Comparison of ENCODE assay signal across 23 cellular contexts in the genomic region with DNA sequence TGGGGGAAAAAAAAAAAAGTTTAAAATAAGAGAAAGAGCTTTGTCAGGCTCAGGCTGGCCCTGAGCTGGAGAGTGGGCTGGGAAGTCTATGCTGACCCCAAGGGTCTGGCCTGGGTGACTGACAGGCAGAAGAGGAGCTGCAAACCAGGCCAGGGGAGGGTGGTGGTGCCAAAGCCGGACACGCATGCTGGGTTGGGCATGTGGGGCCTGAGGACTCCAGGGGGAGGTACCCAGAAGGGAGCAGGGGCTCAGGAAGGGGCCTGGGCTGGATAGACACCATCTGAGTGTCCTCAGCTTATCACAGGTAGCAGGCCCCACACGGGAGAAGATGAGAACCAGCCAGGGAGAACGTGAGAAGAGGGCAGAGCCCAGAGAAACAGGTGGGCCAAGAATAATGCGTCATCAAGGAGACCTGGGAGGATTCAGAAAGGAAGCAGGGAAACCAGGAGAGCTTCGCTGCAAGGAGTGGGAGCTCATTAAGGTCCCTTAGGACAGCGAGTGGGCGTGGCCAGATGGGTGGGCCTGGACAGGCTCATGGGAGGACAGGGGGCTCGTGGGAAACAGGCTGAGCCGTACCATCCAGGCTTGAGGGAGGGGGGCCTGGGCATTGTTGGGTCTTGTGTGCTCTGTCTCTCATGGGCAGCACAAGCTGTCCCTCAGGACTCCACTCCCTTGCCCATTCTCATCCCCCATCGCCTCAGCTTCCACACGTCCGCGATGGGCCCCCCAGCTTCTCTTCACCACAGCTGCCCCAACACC. TPM values are rescaled to one million over a fixed set of nuclear protein-coding genes. Genes with fewer than 3 reads are reported as not detected.
DNase-seq lines count a peak whose midpoint lies in the region; ATAC-seq and TF ChIP-seq lines count a peak whose summit lies in the region.
"Had no signal": no experiment of that assay in that cellular context is flagged by ENCODE, and none has a peak within 500 bp of the region (broad histone marks: within the 10 kb centered on the region; RNA-seq: fewer than 3 reads in every experiment).

No MANE protein-coding gene starts in this region.

- H3K4me1 ChIP-seq in left ventricle myocardium inferior (peaks cover 97% of the 10 kb centered on the region), esophagus muscularis mucosa (peaks cover 80 to 90% (median 83%) of the 10 kb centered on the region in 4 donors), sigmoid colon (peaks cover 0 to 74% (median 71%) of the 10 kb centered on the region in 4 donors), uterus (peaks cover 16 to 17% of the 10 kb centered on the region in 2 donors)

- no peak overlapping the region for H3K27ac Mint-ChIP-seq in activated CD4-positive, alpha-beta memory T cell treated with anti-CD3 and anti-CD28 coated beads for 36 hours
- H3K27ac Mint-ChIP-seq: activated naive CD8-positive, alpha-beta T cell treated with anti-CD3 and anti-CD28 coated beads for 36 hours; CD4-positive, alpha-beta T cell; memory B cell had no signal

- TF ChIP-seq EP300 in esophagus muscularis mucosa (IDR thresholded peaks at IDR 0.05) (no peak), sigmoid colon (IDR thresholded peaks at IDR 0.05) (no peak)

- H3K4me1 Mint-ChIP-seq in activated CD4-positive, alpha-beta memory T cell treated with anti-CD3 and anti-CD28 coated beads for 36 hours (ENCODE audit: low read depth) = no peaks in the 10 kb centered on the region
- H3K4me1 Mint-ChIP-seq: memory B cell had no signal

- intact Hi-C loops in left ventricle myocardium inferior (cut with micrococcal nuclease) (no loop called here), left cardiac atrium (cut with DNase I) (no loop called here), esophagus muscularis mucosa (cut with DNase I) (no loop called here), sigmoid colon (cut with DNase I) (loop anchor here (5.0 kb wide), 1 partner anchor 75 kb away; no protein-coding TSS in a partner anchor), uterus (cut with DNase I; ENCODE audit: low total_unique reads) (no loop called here)
- intact Hi-C loops in activated CD4-positive, alpha-beta memory T cell treated with anti-CD3 and anti-CD28 coated beads for 36 hours (cut with micrococcal nuclease) = no loop called here

- POLR2A ChIA-PET in activated CD4-positive, alpha-beta memory T cell treated with anti-CD3 and anti-CD28 coated beads for 36 hours (lab: Charles Lee) = no interaction called here

- H3K4me3 Mint-ChIP-seq in activated CD4-positive, alpha-beta memory T cell treated with anti-CD3 and anti-CD28 coated beads for 36 hours = no peak overlapping the region
- H3K4me3 Mint-ChIP-seq: activated naive CD8-positive, alpha-beta T cell treated with anti-CD3 and anti-CD28 coated beads for 36 hours; CD4-positive, alpha-beta T cell; memory B cell; T-cell had no signal

- CTCF ChIA-PET in activated CD4-positive, alpha-beta memory T cell treated with anti-CD3 and anti-CD28 coated beads for 36 hours (lab: Charles Lee) = interaction anchor here (1.3 kb wide), 1 partner anchor 81 kb away, joined by 8 read pairs; no protein-coding TSS in a partner anchor

- H3K9me3 ChIP-seq in left ventricle myocardium inferior (replicated peaks) (no peaks in the 10 kb centered on the region), esophagus muscularis mucosa (no peaks in the 10 kb centered on the region), sigmoid colon (no peaks in the 10 kb centered on the region), uterus (no peaks in the 10 kb centered on the region)
- H3K9me3 ChIP-seq: SJSA1 had no signal

- no peaks in the 10 kb centered on the region for H3K36me3 Mint-ChIP-seq in activated CD4-positive, alpha-beta memory T cell treated with anti-CD3 and anti-CD28 coated beads for 36 hours
- H3K36me3 Mint-ChIP-seq: activated naive CD8-positive, alpha-beta T cell treated with anti-CD3 and anti-CD28 coated beads for 36 hours; memory B cell; T-cell had no signal

- WGBS in esophagus muscularis mucosa = 78% methylated on average over 12 of the region's 14 CpGs
- 85 to 88% methylated on average over 14 of the region's 14 CpGs for WGBS in sigmoid colon, 2 donors

- no peak for TF ChIP-seq CTCF in left ventricle myocardium inferior (IDR thresholded peaks at IDR 0.05; ENCODE audit: borderline replicate concordance)
- no peak for TF ChIP-seq CTCF in esophagus muscularis mucosa (IDR thresholded peaks at IDR 0.05)
- no peak for TF ChIP-seq CTCF in sigmoid colon (IDR thresholded peaks at IDR 0.05)
- TF ChIP-seq CTCF in uterus (IDR thresholded peaks at IDR 0.05) = no peak

- peaks cover 24% of the 10 kb centered on the region for H3K27me3 Mint-ChIP-seq in activated CD4-positive, alpha-beta memory T cell treated with anti-CD3 and anti-CD28 coated beads for 36 hours

- H3K36me3 ChIP-seq in left ventricle myocardium inferior = no peaks in the 10 kb centered on the region
- no peaks in the 10 kb centered on the region for H3K36me3 ChIP-seq in esophagus muscularis mucosa
- H3K36me3 ChIP-seq in sigmoid colon = no peaks in the 10 kb centered on the region
- H3K36me3 ChIP-seq in uterus = no peaks in the 10 kb centered on the region
- H3K36me3 ChIP-seq: SJSA1 had no signal

- H3K27ac ChIP-seq in left ventricle myocardium inferior (replicated peaks) = peak overlapping the region; percentile 68
- peak overlapping the region; percentile 81 to 91 (median 86) for H3K27ac ChIP-seq in esophagus muscularis mucosa (replicated peaks in 1 of 4)
- peak overlapping the region; percentile 82 to 90 (median 86) for H3K27ac ChIP-seq in sigmoid colon
- peak overlapping the region; percentile 85 to 98 for H3K27ac ChIP-seq in uterus
- H3K27ac ChIP-seq: hepatocyte, SJSA1 had no signal

- DNase-seq in left ventricle myocardium inferior (no peak), left cardiac atrium (no peak), esophagus muscularis mucosa (ENCODE audit: extremely low spot score) (no peak), sigmoid colon (no peak), uterus (no peak)
- no peak for DNase-seq in activated CD4-positive, alpha-beta memory T cell treated with anti-CD3 and anti-CD28 coated beads for 36 hours
- DNase-seq: activated effector memory CD4-positive, alpha-beta T cell treated with Interleukin-2 at 50 U/mL for 16 hours; activated naive CD8-positive, alpha-beta T cell treated with anti-CD3 and anti-CD28 coated beads for 36 hours; aorta; CD4-positive, alpha-beta T cell; foreskin melanocyte; GOT3; NCI-H1694; NCI-H2171; NCI-H524 treated with DMSO at 0.1 percent for 48 hours; stimulated activated CD4-positive, alpha-beta T cell treated with anti-CD3 and anti-CD28 coated beads, Interleukin-2, amount 100 ng/mL, for 24 hours; T-cell had no signal

- no peaks in the 10 kb centered on the region for H3K9me3 Mint-ChIP-seq in activated CD4-positive, alpha-beta memory T cell treated with anti-CD3 and anti-CD28 coated beads for 36 hours
- H3K9me3 Mint-ChIP-seq: activated naive CD8-positive, alpha-beta T cell treated with anti-CD3 and anti-CD28 coated beads for 36 hours; CD4-positive, alpha-beta T cell; memory B cell; T-cell had no signal

- no peak for TF ChIP-seq POLR2A in esophagus muscularis mucosa (IDR thresholded peaks at IDR 0.05; ENCODE audit: low read depth)
- TF ChIP-seq POLR2A in sigmoid colon (IDR thresholded peaks at IDR 0.05) = no peak
- no peak for TF ChIP-seq POLR2A in uterus (IDR thresholded peaks at IDR 0.05)

- H3K27me3 ChIP-seq in left ventricle myocardium inferior (ENCODE audit: low read depth) = no peaks in the 10 kb centered on the region
- no peaks in the 10 kb centered on the region for H3K27me3 ChIP-seq in esophagus muscularis mucosa
- no peaks in the 10 kb centered on the region for H3K27me3 ChIP-seq in sigmoid colon
- no peaks in the 10 kb centered on the region for H3K27me3 ChIP-seq in uterus
- H3K27me3 ChIP-seq: hepatocyte, SJSA1 had no signal

- ATAC-seq in left cardiac atrium (no peak), GM21515 (IDR thresholded peaks at IDR 0.05; ENCODE audit: unreplicated experiment) (no peak), HG02973 (IDR thresholded peaks at IDR 0.05; ENCODE audit: unreplicated experiment) (no peak)
- ATAC-seq: esophagus mucosa, T-cell had no signal

- H3K4me3 ChIP-seq in left ventricle myocardium inferior = no peak overlapping the region
- H3K4me3 ChIP-seq in esophagus muscularis mucosa = no peak overlapping the region
- no peak overlapping the region for H3K4me3 ChIP-seq in sigmoid colon
- H3K4me3 ChIP-seq in uterus = no peak overlapping the region
- H3K4me3 ChIP-seq: hepatocyte, SJSA1 had no signal

RNA-seq across cellular contexts. Expression of a gene that starts 16.0 kb away (rescaled TPM):
- total RNA-seq in left ventricle myocardium inferior (186 TPM), left cardiac atrium (100 to 1,000 TPM; 142 to 149 TPM), esophagus muscularis mucosa (10 to 100 TPM; 68.4 to 97.6 (median 71.6) TPM), sigmoid colon (10 to 100 TPM; 28.5 to 56.8 (median 38.5) TPM), uterus (10 to 100 TPM in 3 of 4 donors, 1 to 10 TPM in 1; 5.9 to 93.7 (median 22.2) TPM)
- 1 to 10 TPM; 1.6 to 5.8 (median 4.2) TPM for polyA plus RNA-seq in sigmoid colon
- total RNA-seq in activated CD4-positive, alpha-beta memory T cell treated with anti-CD3 and anti-CD28 coated beads for 36 hours = 1 to 10 TPM; 1.7 to 2.5 TPM
- total RNA-seq: SJSA1 had no signal
